ENCODE assay signal across 8 cellular contexts in the genomic region with DNA sequence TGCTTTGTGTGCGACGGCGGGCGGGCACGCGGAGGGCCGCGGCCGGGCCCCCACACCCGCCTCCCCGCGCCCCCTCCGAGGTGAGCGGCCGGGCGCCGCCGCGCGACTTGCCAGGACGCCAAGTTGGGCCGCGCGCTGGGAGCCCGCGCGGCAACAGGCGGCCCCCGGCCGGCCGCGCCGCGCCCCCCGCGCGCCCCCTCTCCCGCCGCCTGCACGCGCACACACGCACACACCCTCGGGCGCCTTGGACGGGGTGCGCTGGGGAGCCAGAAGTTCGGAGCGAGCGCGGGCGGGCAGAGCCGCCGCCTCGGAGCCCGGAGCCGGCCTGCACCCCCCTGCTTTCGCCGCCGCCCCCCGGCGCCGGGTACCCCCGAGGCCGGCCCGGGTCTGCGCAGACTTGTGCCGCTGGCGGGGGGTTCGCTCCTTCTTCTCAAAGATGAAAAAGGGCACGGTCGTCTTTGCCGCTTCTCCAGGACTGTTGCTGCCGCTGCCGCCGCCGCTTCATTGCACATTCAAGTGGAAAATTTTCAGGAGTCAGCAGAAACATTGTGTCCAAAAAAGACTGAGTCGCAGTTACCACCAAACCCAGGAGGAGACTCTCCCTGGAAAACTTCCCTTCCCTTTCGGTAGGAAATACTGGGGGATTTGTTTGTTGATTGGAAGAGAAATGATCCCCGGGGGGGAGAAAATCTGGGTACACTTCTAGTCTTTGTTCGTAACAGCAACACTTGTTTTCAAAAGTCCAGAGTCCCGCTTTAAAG. TPM values are rescaled to one million over a fixed set of nuclear protein-coding genes. Genes with fewer than 3 reads are reported as not detected.
A peak's percentile ranks its signal among the peaks of the same experiment; 100 is the strongest.
DNase-seq lines count a peak whose midpoint lies in the region; TF ChIP-seq lines count a peak whose summit lies in the region.

No MANE protein-coding gene starts in this region.

- H3K27me3 ChIP-seq in BLaER1, result peaks cover 69% of the 10 kb centered on the region
- H3K27me3 ChIP-seq in esophagus (ENCODE audit: control insufficient read depth in 1 of 2, insufficient read depth in 2 of 2, low read length in 2 of 2), result no peaks in the 10 kb centered on the region
- no peaks in the 10 kb centered on the region for H3K27me3 ChIP-seq in muscle layer of colon (ENCODE audit: control insufficient read depth in 1 of 2, insufficient read depth in 2 of 2, low read length in 2 of 2)
- H3K27me3 ChIP-seq in vagina, result no peaks in the 10 kb centered on the region

- in situ Hi-C loops in KBM-7 (cut with MboI; ENCODE audit: low pct_unique_long_range_greater_than_20kb, low sequenced_read_pairs), result no loop called here

- H3K36me3 ChIP-seq in BLaER1 (no peaks in the 10 kb centered on the region), SK-N-MC (ENCODE audit: insufficient read depth, low read length) (0 out of 2 replicates have a peak, but pooled peaks cover 7% of the 10 kb centered on the region), esophagus (ENCODE audit: control insufficient read depth in 2 of 2, insufficient read depth in 2 of 2, low read length in 1 of 2) (no peaks in the 10 kb centered on the region), muscle layer of colon (ENCODE audit: insufficient read depth, low read length) (no peaks in the 10 kb centered on the region), vagina (no peaks in the 10 kb centered on the region)

- TF ChIP-seq CTCF in vagina (IDR thresholded peaks at IDR 0.05), result no peak

- peak overlapping the region; percentile 71 for H3K4me3 ChIP-seq in BLaER1
- peak overlapping the region; percentile 77 for H3K4me3 ChIP-seq in SK-N-MC
- peak overlapping the region; percentile 78 to 99 for H3K4me3 ChIP-seq in esophagus (ENCODE audit: low read depth in 1 of 2, low read length in 2 of 2)
- peak overlapping the region; percentile 80 to 92 for H3K4me3 ChIP-seq in muscle layer of colon (ENCODE audit: low read depth in 1 of 2, low read length in 2 of 2)
- peak overlapping the region; percentile 72 to 98 for H3K4me3 ChIP-seq in vagina

- H3K27ac ChIP-seq in BLaER1 (no peak overlapping the region), SK-N-MC (peak overlapping the region; percentile 83), esophagus (ENCODE audit: low read depth in 2 of 2, low read length in 1 of 2) (peak overlapping the region; percentile 97 to 98), muscle layer of colon (ENCODE audit: low read depth, low read length) (peak overlapping the region; percentile 95), vagina (peak overlapping the region; percentile 93)

- H3K9ac ChIP-seq in BLaER1 (no peak overlapping the region), SK-N-MC (ENCODE audit: insufficient read length) (peak overlapping the region; percentile 88), muscle layer of colon (ENCODE audit: low read length) (peak overlapping the region; percentile 83)

- peak; percentile 39 for DNase-seq in HCEC 1CT
- DNase-seq in SK-N-MC (ENCODE audit: low read depth, low spot score), result no peak
- DNase-seq in vagina (ENCODE audit: extremely low spot score in 2 of 2), result no peak
- no peak for DNase-seq in KBM-7
- no peak for DNase-seq in mesenteric fat pad (ENCODE audit: low spot score)

- TF ChIP-seq POLR2A in vagina (IDR thresholded peaks at IDR 0.05), result no peak

- H3K9me3 ChIP-seq in BLaER1 (peaks cover 11% of the 10 kb centered on the region; the same call in 1 of the 2 replicates), SK-N-MC (ENCODE audit: low read depth, low read length) (no peaks in the 10 kb centered on the region), esophagus (ENCODE audit: control insufficient read depth in 2 of 2, insufficient read depth in 1 of 2, low read depth in 1 of 2, low read length in 1 of 2) (no peaks in the 10 kb centered on the region), muscle layer of colon (ENCODE audit: low read length) (no peaks in the 10 kb centered on the region), vagina (no peaks in the 10 kb centered on the region)

- intact Hi-C loops in vagina (cut with DNase I), result loop anchor here (10.0 kb wide), 4 partner anchors 140 to 300 kb away; a partner anchor contains a TSS

- 2% methylated on average over 56 to 81 of the region's 81 CpGs for WGBS in esophagus, 2 donors

- H3K4me1 ChIP-seq in BLaER1, result peaks cover 2% of the 10 kb centered on the region; the same call in 1 of the 2 replicates
- peaks cover 0 to 2% of the 10 kb centered on the region in 2 donors for H3K4me1 ChIP-seq in esophagus (ENCODE audit: control insufficient read depth in 2 of 2, insufficient read depth in 2 of 2, low read length in 1 of 2)
- peaks cover 36% of the 10 kb centered on the region for H3K4me1 ChIP-seq in muscle layer of colon (ENCODE audit: insufficient read depth, low read length)
- peaks cover 50% of the 10 kb centered on the region for H3K4me1 ChIP-seq in vagina

- H4K20me1 ChIP-seq in BLaER1, result peaks cover 24% of the 10 kb centered on the region

- H3K4me2 ChIP-seq in BLaER1, result peak overlapping the region; percentile 68

RNA-seq across cellular contexts. Expression of a gene that starts 0.9 kb away (rescaled TPM):
- 10 to 100 TPM; 10.4 to 11.2 TPM for polyA plus RNA-seq in esophagus
- total RNA-seq in vagina, result 50.3 TPM
- total RNA-seq in mesenteric fat pad, result 150 TPM
